16 cellular contexts compared by ENCODE assay signal in genomic region chr10:12191715-12192114, GRCh38. TPM values are rescaled to one million over a fixed set of nuclear protein-coding genes. Genes with fewer than 3 reads are reported as not detected.
DNase-seq lines count a peak whose midpoint lies in the region; ATAC-seq and TF ChIP-seq lines count a peak whose summit lies in the region.
"Had no signal": no experiment of that assay in that cellular context is flagged by ENCODE, and none has a peak within 500 bp of the region (broad histone marks: within the 10 kb centered on the region; RNA-seq: fewer than 3 reads in every experiment).

No MANE protein-coding gene starts in this region.

- no peaks in the 10 kb centered on the region for H3K27me3 Mint-ChIP-seq in activated T-cell treated with anti-CD3 and anti-CD28 coated beads, Interleukin-2, amount 50 U/mL, for 24 hours

- no peaks in the 10 kb centered on the region for H3K9me3 ChIP-seq in esophagus muscularis mucosa
- H3K9me3 ChIP-seq: ovary, SJSA1, upper lobe of left lung had no signal

- H3K4me1 Mint-ChIP-seq in activated T-cell treated with anti-CD3 and anti-CD28 coated beads, Interleukin-2, amount 50 U/mL, for 24 hours (ENCODE audit: low read depth), result peaks cover 58% of the 10 kb centered on the region

- intact Hi-C loops in sciatic nerve (cut with DNase I) (no loop called here), esophagus muscularis mucosa (cut with DNase I) (no loop called here)

- H3K27ac Mint-ChIP-seq in activated T-cell treated with anti-CD3 and anti-CD28 coated beads, Interleukin-2, amount 50 U/mL, for 24 hours, result peak overlapping the region; percentile 58

- DNase-seq in activated T-cell treated with anti-CD3 and anti-CD28 coated beads, Interleukin-2, amount 50 U/mL, for 24 hours, result no peak
- no peak for DNase-seq in activated T-cell treated with anti-CD3 and anti-CD28 coated beads for 4 hours
- DNase-seq in NCI-H226, result peak; percentile 34
- peak; percentile 39 for DNase-seq in epithelial cell of proximal tubule (ENCODE audit: low read depth)
- DNase-seq in renal cortical epithelial cell (ENCODE audit: low read depth), result peak; percentile 70
- DNase-seq in AML-193 (lab: John Stamatoyannopoulos, UW), result no peak
- no peak for DNase-seq in sciatic nerve (ENCODE audit: low spot score)
- DNase-seq in esophagus muscularis mucosa (ENCODE audit: extremely low spot score), result no peak
- DNase-seq: activated T-cell treated with anti-CD3 and anti-CD28 coated beads, Interleukin-2, amount 50 U/mL, for 48 hours; KBM-7; mammary epithelial cell; NCI-H2081 treated with DMSO at 0.1 percent for 48 hours; ovary; upper lobe of left lung had no signal

- no peak for TF ChIP-seq EP300 in esophagus muscularis mucosa (IDR thresholded peaks at IDR 0.05)

- H3K36me3 ChIP-seq in esophagus muscularis mucosa, result peaks cover 0 to 26% (median 9%) of the 10 kb centered on the region in 4 donors
- H3K36me3 ChIP-seq: ovary had no signal

- no peak overlapping the region for H3K4me3 Mint-ChIP-seq in activated T-cell treated with anti-CD3 and anti-CD28 coated beads, Interleukin-2, amount 50 U/mL, for 24 hours

- no peaks in the 10 kb centered on the region for H3K9me3 Mint-ChIP-seq in activated T-cell treated with anti-CD3 and anti-CD28 coated beads, Interleukin-2, amount 50 U/mL, for 24 hours

- peaks cover 83% of the 10 kb centered on the region for H3K36me3 Mint-ChIP-seq in activated T-cell treated with anti-CD3 and anti-CD28 coated beads, Interleukin-2, amount 50 U/mL, for 24 hours (ENCODE audit: low read depth)

- ATAC-seq in sciatic nerve, result no peak
- ATAC-seq: esophagus mucosa had no signal

- 53% methylated on average over 3 of the region's 3 CpGs for WGBS in esophagus muscularis mucosa

- no peak for TF ChIP-seq POLR2A in esophagus muscularis mucosa (IDR thresholded peaks at IDR 0.05; ENCODE audit: low read depth)

- TF ChIP-seq CTCF in epithelial cell of proximal tubule (conservative IDR thresholded peaks at IDR 0.05; ENCODE audit: low read depth, low read length), result no peak
- TF ChIP-seq CTCF in esophagus muscularis mucosa (IDR thresholded peaks at IDR 0.05), result no peak

- H3K4me1 ChIP-seq in esophagus muscularis mucosa, result peaks cover 11 to 36% (median 29%) of the 10 kb centered on the region in 4 donors

- peak overlapping the region; percentile 25 for H3K4me3 ChIP-seq in epithelial cell of proximal tubule (ENCODE audit: low read depth, low read length)
- H3K4me3 ChIP-seq in esophagus muscularis mucosa, result no peak overlapping the region
- H3K4me3 ChIP-seq: ovary, SJSA1, upper lobe of left lung had no signal

- H3K27me3 ChIP-seq in esophagus muscularis mucosa, result no peaks in the 10 kb centered on the region
- H3K27me3 ChIP-seq: ovary, SJSA1, upper lobe of left lung had no signal

- H3K27ac ChIP-seq in esophagus muscularis mucosa (replicated peaks in 1 of 4), result no peak overlapping the region
- H3K27ac ChIP-seq: ovary, SJSA1, upper lobe of left lung had no signal

RNA-seq across cellular contexts. Expression of gene NUDT5, which starts 4.0 kb away (rescaled TPM):
- total RNA-seq in epithelial cell of proximal tubule (64.5 and 106 TPM in 2 replicates), renal cortical epithelial cell (90.3 and 91.0 TPM in 2 replicates), sciatic nerve (36.2 TPM), esophagus muscularis mucosa (10 to 100 TPM; 19.9 to 23.7 (median 21.4) TPM)

RNA-seq across cellular contexts. Expression of gene CDC123, which starts 4.3 kb away (rescaled TPM):
- total RNA-seq in epithelial cell of proximal tubule (96.5 and 174 TPM in 2 replicates), renal cortical epithelial cell (161 and 186 TPM in 2 replicates), sciatic nerve (42.2 TPM), esophagus muscularis mucosa (10 to 100 TPM; 46.9 to 50.2 (median 48.5) TPM)

Comparison
In these comparisons a context has a peak if more than half of its experiments do, and no peak if none do; other contexts are left out.
1. DNase-seq: peak in NCI-H226 (single experiment), epithelial cell of proximal tubule (single experiment) and renal cortical epithelial cell (single experiment); none in activated T-cell treated with anti-CD3 and anti-CD28 coated beads, Interleukin-2, amount 50 U/mL, for 24 hours (single experiment), activated T-cell treated with anti-CD3 and anti-CD28 coated beads for 4 hours (single experiment), AML-193 (0 of 2), sciatic nerve (single experiment) and esophagus muscularis mucosa (single experiment).